In the genomic region with DNA sequence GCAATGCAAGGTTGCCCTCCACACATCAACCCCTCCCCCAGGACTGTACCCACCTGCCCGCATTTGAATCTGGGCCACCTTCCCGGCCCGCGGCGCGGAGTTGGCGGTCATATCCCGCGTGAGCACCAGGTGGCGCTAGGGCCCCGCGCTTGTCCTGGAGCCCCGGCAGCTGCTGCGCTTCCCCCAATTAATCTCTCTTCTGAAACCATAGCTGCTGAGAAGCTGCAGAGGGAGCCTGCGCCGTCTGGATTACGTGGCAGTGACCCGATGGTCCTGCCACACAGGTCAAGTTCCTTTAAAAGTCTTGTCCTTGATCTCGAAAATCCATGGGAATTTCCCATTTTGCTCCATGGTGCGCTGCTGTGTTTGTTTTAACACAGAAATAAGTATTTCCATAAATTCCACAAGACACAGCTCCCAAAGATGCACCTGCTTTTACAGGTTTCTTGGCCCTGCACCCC, we compare ENCODE assay signal across 9 cellular contexts. TPM values are rescaled to one million over a fixed set of nuclear protein-coding genes. Genes with fewer than 3 reads are reported as not detected.
DNase-seq lines count a peak whose midpoint lies in the region; ATAC-seq and TF ChIP-seq lines count a peak whose summit lies in the region.
"Had no signal": no experiment of that assay in that cellular context is flagged by ENCODE, and none has a peak within 500 bp of the region (broad histone marks: within the 10 kb centered on the region; RNA-seq: fewer than 3 reads in every experiment).

No MANE protein-coding gene starts in this region.

- peak; percentile 79 for ATAC-seq in GM21526 (IDR thresholded peaks at IDR 0.05; ENCODE audit: low FRiP score, unreplicated experiment)
- peak; percentile 89 for ATAC-seq in stimulated activated naive CD8-positive, alpha-beta T cell treated with anti-CD3 and anti-CD28 coated beads, Interleukin-15, amount 100 ng/mL, for 72 hours

- peaks cover 0 to 13% (median 13%) of the 10 kb centered on the region in 3 experiments for H3K27me3 ChIP-seq in neuronal stem cell (ENCODE audit: control insufficient read depth in 3 of 3, insufficient read depth in 3 of 3, low read depth in 1 of 3, low read length in 3 of 3)

- H4K8ac ChIP-seq in neuronal stem cell (ENCODE audit: low read depth, low read length) = no peak overlapping the region

- H3K27me3 Mint-ChIP-seq in activated T-helper 1 cell treated with anti-CD3 and anti-CD28 coated beads, Interleukin-12 subunit alpha, Interleukin-12 subunit beta, Interleukin-2, Interleukin-4 antibody, amounts not matched to agents 30 ng/mL and 10 ng/mL and 1 ng/mL, durations not matched to agents 14 hours and 24 hours and 36 hours (ENCODE audit: insufficient read depth) = peaks cover 8% of the 10 kb centered on the region
- peaks cover 14% of the 10 kb centered on the region for H3K27me3 Mint-ChIP-seq in stimulated activated naive CD8-positive, alpha-beta T cell treated with anti-CD3 and anti-CD28 coated beads, Interleukin-15, amount 100 ng/mL, for 72 hours
- H3K27me3 Mint-ChIP-seq: IgD-negative memory B cell had no signal

- no peak overlapping the region for H2BK12ac ChIP-seq in neuronal stem cell (ENCODE audit: low read length)

- no peak overlapping the region for H3K27ac ChIP-seq in neuronal stem cell (replicated peaks; ENCODE audit: low read length)

- H3K9me3 Mint-ChIP-seq in activated T-helper 1 cell treated with anti-CD3 and anti-CD28 coated beads, Interleukin-12 subunit alpha, Interleukin-12 subunit beta, Interleukin-2, Interleukin-4 antibody, amounts not matched to agents 30 ng/mL and 10 ng/mL and 1 ng/mL, durations not matched to agents 14 hours and 24 hours and 36 hours = no peaks in the 10 kb centered on the region
- no peaks in the 10 kb centered on the region for H3K9me3 Mint-ChIP-seq in stimulated activated naive CD8-positive, alpha-beta T cell treated with anti-CD3 and anti-CD28 coated beads, Interleukin-15, amount 100 ng/mL, for 72 hours
- H3K9me3 Mint-ChIP-seq: IgD-negative memory B cell had no signal

- H3K36me3 ChIP-seq in neuronal stem cell (replicated peaks in 1 of 2; ENCODE audit: control insufficient read depth in 2 of 2, insufficient read depth in 2 of 2, low read length in 2 of 2) = no peaks in the 10 kb centered on the region

- WGBS in neuronal stem cell (ENCODE audit: extremely low coverage in 2 of 2, insufficient read length in 2 of 2, insufficient replicate concordance in 1 of 2), 2 donors = no CpG with 5 or more reads among the region's 20 CpGs

- H4K91ac ChIP-seq in neuronal stem cell (ENCODE audit: low read depth, low read length, poor library complexity) = no peak overlapping the region

- H2BK15ac ChIP-seq in neuronal stem cell (ENCODE audit: low read length) = no peak overlapping the region

- H2AFZ ChIP-seq in neuronal stem cell (ENCODE audit: low read length) = no peak overlapping the region

- H3K4me2 ChIP-seq in neuronal stem cell (ENCODE audit: insufficient read depth, low read length, poor library complexity, severe bottlenecking) = no peak overlapping the region

- H3K4me3 Mint-ChIP-seq in activated T-helper 1 cell treated with anti-CD3 and anti-CD28 coated beads, Interleukin-12 subunit alpha, Interleukin-12 subunit beta, Interleukin-2, Interleukin-4 antibody, amounts not matched to agents 30 ng/mL and 10 ng/mL and 1 ng/mL, durations not matched to agents 14 hours and 24 hours and 36 hours = no peak overlapping the region
- no peak overlapping the region for H3K4me3 Mint-ChIP-seq in stimulated activated naive CD8-positive, alpha-beta T cell treated with anti-CD3 and anti-CD28 coated beads, Interleukin-15, amount 100 ng/mL, for 72 hours

- peak; percentile 67 for DNase-seq in COLO829 (ENCODE audit: low spot score)
- DNase-seq in RPMI8226 = peak; percentile 78
- DNase-seq in activated T-helper 1 cell treated with anti-CD3 and anti-CD28 coated beads, Interleukin-12 subunit alpha, Interleukin-12 subunit beta, Interleukin-2, Interleukin-4 antibody, amounts not matched to agents 30 ng/mL and 10 ng/mL and 1 ng/mL, durations not matched to agents 14 hours and 24 hours and 36 hours (ENCODE audit: low spot score) = peak; percentile 68
- peak; percentile 73 for DNase-seq in fibroblast of the aortic adventitia (ENCODE audit: low read depth)
- DNase-seq in neuronal stem cell (ENCODE audit: low spot score) = peak; percentile 70
- peak; percentile 82 to 86 for DNase-seq in stimulated activated naive CD8-positive, alpha-beta T cell treated with anti-CD3 and anti-CD28 coated beads, Interleukin-15, amount 100 ng/mL, for 72 hours

- intact Hi-C loops in activated T-helper 1 cell treated with anti-CD3 and anti-CD28 coated beads, Interleukin-12 subunit alpha, Interleukin-12 subunit beta, Interleukin-2, Interleukin-4 antibody, amounts not matched to agents 30 ng/mL and 10 ng/mL and 1 ng/mL, durations not matched to agents 14 hours and 24 hours and 36 hours (cut with micrococcal nuclease) = loop anchor here (1.0 kb wide), 5 partner anchors 73 to 195 kb away; partner anchors contain the start of gene IRF8

- no peak overlapping the region for H3K23ac ChIP-seq in neuronal stem cell (ENCODE audit: low read depth, low read length, poor library complexity)

- no peak overlapping the region for H2BK120ac ChIP-seq in neuronal stem cell (ENCODE audit: low read depth, low read length)

- TF ChIP-seq CTCF in LNCAP (IDR thresholded peaks at IDR 0.05) (peak; percentile 94), fibroblast of the aortic adventitia (IDR thresholded peaks at IDR 0.05; ENCODE audit: insufficient read depth, low read length) (peak; percentile 92)

- H3K79me1 ChIP-seq in neuronal stem cell (ENCODE audit: low read depth, low read length) = no peaks in the 10 kb centered on the region

- no peak overlapping the region for H3K18ac ChIP-seq in neuronal stem cell (ENCODE audit: low read length)

- H3K36me3 Mint-ChIP-seq in activated T-helper 1 cell treated with anti-CD3 and anti-CD28 coated beads, Interleukin-12 subunit alpha, Interleukin-12 subunit beta, Interleukin-2, Interleukin-4 antibody, amounts not matched to agents 30 ng/mL and 10 ng/mL and 1 ng/mL, durations not matched to agents 14 hours and 24 hours and 36 hours (ENCODE audit: low read depth) = no peaks in the 10 kb centered on the region
- H3K36me3 Mint-ChIP-seq: IgD-negative memory B cell had no signal

- H3K4me1 Mint-ChIP-seq in activated T-helper 1 cell treated with anti-CD3 and anti-CD28 coated beads, Interleukin-12 subunit alpha, Interleukin-12 subunit beta, Interleukin-2, Interleukin-4 antibody, amounts not matched to agents 30 ng/mL and 10 ng/mL and 1 ng/mL, durations not matched to agents 14 hours and 24 hours and 36 hours (ENCODE audit: low read depth) = no peaks in the 10 kb centered on the region
- peaks cover 18% of the 10 kb centered on the region for H3K4me1 Mint-ChIP-seq in stimulated activated naive CD8-positive, alpha-beta T cell treated with anti-CD3 and anti-CD28 coated beads, Interleukin-15, amount 100 ng/mL, for 72 hours

- H3K14ac ChIP-seq in neuronal stem cell (ENCODE audit: low read length) = no peak overlapping the region

- peaks cover 0 to 2% of the 10 kb centered on the region in 2 donors for H3K9me3 ChIP-seq in neuronal stem cell (replicated peaks in 1 of 2; ENCODE audit: control insufficient read depth in 2 of 2, insufficient read depth in 1 of 2, low read depth in 1 of 2, low read length in 2 of 2)

- H3K9ac ChIP-seq in neuronal stem cell (ENCODE audit: low read depth, low read length, poor library complexity) = no peak overlapping the region

- no peak overlapping the region for H2AK5ac ChIP-seq in neuronal stem cell (ENCODE audit: low read depth, low read length)

- no peak overlapping the region for H3K27ac Mint-ChIP-seq in activated T-helper 1 cell treated with anti-CD3 and anti-CD28 coated beads, Interleukin-12 subunit alpha, Interleukin-12 subunit beta, Interleukin-2, Interleukin-4 antibody, amounts not matched to agents 30 ng/mL and 10 ng/mL and 1 ng/mL, durations not matched to agents 14 hours and 24 hours and 36 hours
- H3K27ac Mint-ChIP-seq in stimulated activated naive CD8-positive, alpha-beta T cell treated with anti-CD3 and anti-CD28 coated beads, Interleukin-15, amount 100 ng/mL, for 72 hours = peak overlapping the region in 1 of 2 donors; percentile 63

- H3K4me3 ChIP-seq in fibroblast of the aortic adventitia (ENCODE audit: low read depth, low read length) (no peak overlapping the region), neuronal stem cell (ENCODE audit: low read length in 2 of 2) (no peak overlapping the region)

- H3K4ac ChIP-seq in neuronal stem cell (ENCODE audit: low read length) = no peak overlapping the region

- H2BK5ac ChIP-seq in neuronal stem cell (ENCODE audit: low read length) = no peak overlapping the region

- H3K4me1 ChIP-seq in neuronal stem cell (ENCODE audit: control insufficient read depth in 2 of 2, insufficient read depth in 1 of 2, low read depth in 1 of 2, low read length in 2 of 2) = no peaks in the 10 kb centered on the region

RNA-seq across cellular contexts. Expression of gene COX4I1, which starts 22.0 kb away (rescaled TPM):
- 544 and 558 TPM in 2 replicates for total RNA-seq in activated T-helper 1 cell treated with anti-CD3 and anti-CD28 coated beads, Interleukin-12 subunit alpha, Interleukin-12 subunit beta, Interleukin-2, Interleukin-4 antibody, amounts not matched to agents 30 ng/mL and 10 ng/mL and 1 ng/mL, durations not matched to agents 14 hours and 24 hours and 36 hours
- total RNA-seq in fibroblast of the aortic adventitia (ENCODE audit: low replicate concordance) = 348 and 421 TPM in 2 replicates
- 874 TPM for polyA plus RNA-seq in neuronal stem cell (2013, experiment 1 of 2)
- polyA plus RNA-seq in neuronal stem cell (2013, experiment 2 of 2) = 829 TPM

RNA-seq across cellular contexts. Expression of gene EMC8, which starts 22.1 kb away (rescaled TPM):
- total RNA-seq in activated T-helper 1 cell treated with anti-CD3 and anti-CD28 coated beads, Interleukin-12 subunit alpha, Interleukin-12 subunit beta, Interleukin-2, Interleukin-4 antibody, amounts not matched to agents 30 ng/mL and 10 ng/mL and 1 ng/mL, durations not matched to agents 14 hours and 24 hours and 36 hours = 49.5 and 51.1 TPM in 2 replicates
- 18.6 and 23.8 TPM in 2 replicates for total RNA-seq in fibroblast of the aortic adventitia (ENCODE audit: low replicate concordance)
- polyA plus RNA-seq in neuronal stem cell (2013, experiment 1 of 2) = 25.0 TPM
- 25.5 TPM for polyA plus RNA-seq in neuronal stem cell (2013, experiment 2 of 2)
